1 cellular context compared by ENCODE assay signal in the genomic region with DNA sequence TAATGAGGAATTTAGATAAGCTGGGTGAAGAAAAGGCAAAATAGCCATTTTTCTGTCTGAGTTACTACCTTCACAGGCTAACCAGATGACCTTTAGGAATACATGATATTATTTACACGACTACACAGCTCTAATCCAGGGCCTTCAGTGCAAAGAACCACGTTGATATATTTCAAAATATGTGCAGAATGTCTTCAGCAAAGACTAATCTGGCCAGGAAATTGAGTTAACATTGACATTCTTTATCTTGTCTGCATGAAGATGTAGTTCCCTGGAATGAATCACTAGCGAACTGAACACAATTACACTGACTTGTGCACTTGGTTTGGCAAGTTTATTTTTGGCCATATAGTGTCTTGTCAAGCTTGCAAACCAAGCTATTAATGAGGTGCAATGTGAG.
TF ChIP-seq lines count a peak whose summit lies in the region.

No MANE protein-coding gene starts in this region.

TF ChIP-seq in SK-N-SH treated with all-trans-retinoic acid at 6 μM for 48 hours, 23 proteins besides CTCF, POLR2A, EP300 and RAD21 (continued from another document):
- TF ChIP-seq, protein P1, sequence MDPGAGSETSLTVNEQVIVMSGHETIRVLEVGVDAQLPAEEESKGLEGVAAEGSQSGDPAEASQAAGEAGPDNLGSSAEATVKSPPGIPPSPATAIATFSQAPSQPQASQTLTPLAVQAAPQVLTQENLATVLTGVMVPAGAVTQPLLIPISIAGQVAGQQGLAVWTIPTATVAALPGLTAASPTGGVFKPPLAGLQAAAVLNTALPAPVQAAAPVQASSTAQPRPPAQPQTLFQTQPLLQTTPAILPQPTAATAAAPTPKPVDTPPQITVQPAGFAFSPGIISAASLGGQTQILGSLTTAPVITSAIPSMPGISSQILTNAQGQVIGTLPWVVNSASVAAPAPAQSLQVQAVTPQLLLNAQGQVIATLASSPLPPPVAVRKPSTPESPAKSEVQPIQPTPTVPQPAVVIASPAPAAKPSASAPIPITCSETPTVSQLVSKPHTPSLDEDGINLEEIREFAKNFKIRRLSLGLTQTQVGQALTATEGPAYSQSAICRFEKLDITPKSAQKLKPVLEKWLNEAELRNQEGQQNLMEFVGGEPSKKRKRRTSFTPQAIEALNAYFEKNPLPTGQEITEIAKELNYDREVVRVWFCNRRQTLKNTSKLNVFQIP (CRISPR knock-in tag; IDR thresholded peaks at IDR 0.05; ENCODE audit: borderline replicate concordance, low read depth) = no peak
- TF ChIP-seq SNAI2 (CRISPR knock-in tag; IDR thresholded peaks at IDR 0.05) = no peak
- no peak for TF ChIP-seq PPARA (CRISPR knock-in tag; IDR thresholded peaks at IDR 0.05; ENCODE audit: borderline replicate concordance)
- no peak for TF ChIP-seq RARB (CRISPR knock-in tag; IDR thresholded peaks at IDR 0.05)
